1 cellular context compared by ENCODE assay signal in the genomic region with DNA sequence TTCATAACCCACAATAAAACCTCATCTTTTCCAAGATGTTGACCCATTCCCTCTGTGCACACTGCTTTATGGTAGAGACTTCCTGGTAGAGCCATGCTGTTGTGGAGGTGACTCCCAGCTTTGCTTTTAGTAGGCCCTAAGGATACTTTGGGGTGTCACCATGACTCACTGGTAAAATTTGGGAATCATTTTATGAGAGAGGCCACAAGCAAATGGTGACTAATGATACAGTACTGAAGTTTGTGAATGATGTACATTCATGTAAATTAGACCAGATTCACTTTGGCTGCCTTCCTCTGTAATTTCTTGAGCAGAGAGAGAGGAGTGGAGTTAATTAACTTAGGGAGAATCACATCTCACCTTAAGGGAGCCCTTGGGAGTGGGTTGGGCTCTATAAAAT.
TF ChIP-seq lines count a peak whose summit lies in the region.

No MANE protein-coding gene starts in this region.

TF ChIP-seq in SK-N-SH, 30 proteins besides CTCF, POLR2A, EP300 and RAD21 (continued from another document):
- TF ChIP-seq, protein P1, sequence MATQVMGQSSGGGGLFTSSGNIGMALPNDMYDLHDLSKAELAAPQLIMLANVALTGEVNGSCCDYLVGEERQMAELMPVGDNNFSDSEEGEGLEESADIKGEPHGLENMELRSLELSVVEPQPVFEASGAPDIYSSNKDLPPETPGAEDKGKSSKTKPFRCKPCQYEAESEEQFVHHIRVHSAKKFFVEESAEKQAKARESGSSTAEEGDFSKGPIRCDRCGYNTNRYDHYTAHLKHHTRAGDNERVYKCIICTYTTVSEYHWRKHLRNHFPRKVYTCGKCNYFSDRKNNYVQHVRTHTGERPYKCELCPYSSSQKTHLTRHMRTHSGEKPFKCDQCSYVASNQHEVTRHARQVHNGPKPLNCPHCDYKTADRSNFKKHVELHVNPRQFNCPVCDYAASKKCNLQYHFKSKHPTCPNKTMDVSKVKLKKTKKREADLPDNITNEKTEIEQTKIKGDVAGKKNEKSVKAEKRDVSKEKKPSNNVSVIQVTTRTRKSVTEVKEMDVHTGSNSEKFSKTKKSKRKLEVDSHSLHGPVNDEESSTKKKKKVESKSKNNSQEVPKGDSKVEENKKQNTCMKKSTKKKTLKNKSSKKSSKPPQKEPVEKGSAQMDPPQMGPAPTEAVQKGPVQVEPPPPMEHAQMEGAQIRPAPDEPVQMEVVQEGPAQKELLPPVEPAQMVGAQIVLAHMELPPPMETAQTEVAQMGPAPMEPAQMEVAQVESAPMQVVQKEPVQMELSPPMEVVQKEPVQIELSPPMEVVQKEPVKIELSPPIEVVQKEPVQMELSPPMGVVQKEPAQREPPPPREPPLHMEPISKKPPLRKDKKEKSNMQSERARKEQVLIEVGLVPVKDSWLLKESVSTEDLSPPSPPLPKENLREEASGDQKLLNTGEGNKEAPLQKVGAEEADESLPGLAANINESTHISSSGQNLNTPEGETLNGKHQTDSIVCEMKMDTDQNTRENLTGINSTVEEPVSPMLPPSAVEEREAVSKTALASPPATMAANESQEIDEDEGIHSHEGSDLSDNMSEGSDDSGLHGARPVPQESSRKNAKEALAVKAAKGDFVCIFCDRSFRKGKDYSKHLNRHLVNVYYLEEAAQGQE (IDR thresholded peaks at IDR 0.05; ENCODE audit: low read depth, low read length) = no peak
- TF ChIP-seq TAF1 (IDR thresholded peaks at IDR 0.05; ENCODE audit: borderline replicate concordance, low read depth, low read length) (no peak), NRF1 (IDR thresholded peaks at IDR 0.05; ENCODE audit: low read depth, low read length) (no peak), RCOR1 (IDR thresholded peaks at IDR 0.05; ENCODE audit: low read length) (no peak), RFX5 (IDR thresholded peaks at IDR 0.05; ENCODE audit: low read length) (no peak), PBX3 (IDR thresholded peaks at IDR 0.05) (peak; percentile 65; the same call in 1 of the 2 replicates), CHD2 (IDR thresholded peaks at IDR 0.05; ENCODE audit: low read length, partially characterized antibody) (no peak), SMC3 (IDR thresholded peaks at IDR 0.05; ENCODE audit: low read depth, low read length) (no peak), EZH2phosphoT487 (IDR thresholded peaks at IDR 0.05; ENCODE audit: borderline replicate concordance, low read depth) (no peak), NFIC (IDR thresholded peaks at IDR 0.05; ENCODE audit: borderline replicate concordance) (peak; percentile 37; the same call in 1 of the 2 replicates), MEF2A (IDR thresholded peaks at IDR 0.05; ENCODE audit: borderline replicate concordance, low read depth) (no peak), FOXM1 (IDR thresholded peaks at IDR 0.05; ENCODE audit: low read depth) (no peak), FOXJ3 (CRISPR knock-in tag; IDR thresholded peaks at IDR 0.05) (no peak), YY1 (IDR thresholded peaks at IDR 0.05; ENCODE audit: low read depth) (no peak), FOSL2 (IDR thresholded peaks at IDR 0.05; ENCODE audit: borderline replicate concordance, low read depth) (peak; percentile 64; the same call in 1 of the 2 replicates), TCF12 (IDR thresholded peaks at IDR 0.05) (peak; percentile 58), ELF1 (IDR thresholded peaks at IDR 0.05) (no peak), POLR2AphosphoS5 (IDR thresholded peaks at IDR 0.05; ENCODE audit: low read depth, low read length) (no peak)
- TF ChIP-seq, protein P2, sequence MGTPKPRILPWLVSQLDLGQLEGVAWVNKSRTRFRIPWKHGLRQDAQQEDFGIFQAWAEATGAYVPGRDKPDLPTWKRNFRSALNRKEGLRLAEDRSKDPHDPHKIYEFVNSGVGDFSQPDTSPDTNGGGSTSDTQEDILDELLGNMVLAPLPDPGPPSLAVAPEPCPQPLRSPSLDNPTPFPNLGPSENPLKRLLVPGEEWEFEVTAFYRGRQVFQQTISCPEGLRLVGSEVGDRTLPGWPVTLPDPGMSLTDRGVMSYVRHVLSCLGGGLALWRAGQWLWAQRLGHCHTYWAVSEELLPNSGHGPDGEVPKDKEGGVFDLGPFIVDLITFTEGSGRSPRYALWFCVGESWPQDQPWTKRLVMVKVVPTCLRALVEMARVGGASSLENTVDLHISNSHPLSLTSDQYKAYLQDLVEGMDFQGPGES (IDR thresholded peaks at IDR 0.05; ENCODE audit: low read depth, low read length) = no peak
- TF ChIP-seq, protein P3, sequence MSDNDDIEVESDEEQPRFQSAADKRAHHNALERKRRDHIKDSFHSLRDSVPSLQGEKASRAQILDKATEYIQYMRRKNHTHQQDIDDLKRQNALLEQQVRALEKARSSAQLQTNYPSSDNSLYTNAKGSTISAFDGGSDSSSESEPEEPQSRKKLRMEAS (IDR thresholded peaks at IDR 0.05; ENCODE audit: low read depth) = no peak
- TF ChIP-seq, protein P4, sequence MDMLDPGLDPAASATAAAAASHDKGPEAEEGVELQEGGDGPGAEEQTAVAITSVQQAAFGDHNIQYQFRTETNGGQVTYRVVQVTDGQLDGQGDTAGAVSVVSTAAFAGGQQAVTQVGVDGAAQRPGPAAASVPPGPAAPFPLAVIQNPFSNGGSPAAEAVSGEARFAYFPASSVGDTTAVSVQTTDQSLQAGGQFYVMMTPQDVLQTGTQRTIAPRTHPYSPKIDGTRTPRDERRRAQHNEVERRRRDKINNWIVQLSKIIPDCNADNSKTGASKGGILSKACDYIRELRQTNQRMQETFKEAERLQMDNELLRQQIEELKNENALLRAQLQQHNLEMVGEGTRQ (IDR thresholded peaks at IDR 0.05; ENCODE audit: borderline replicate concordance, low read depth, low read length) = no peak
- TF ChIP-seq, protein P5, sequence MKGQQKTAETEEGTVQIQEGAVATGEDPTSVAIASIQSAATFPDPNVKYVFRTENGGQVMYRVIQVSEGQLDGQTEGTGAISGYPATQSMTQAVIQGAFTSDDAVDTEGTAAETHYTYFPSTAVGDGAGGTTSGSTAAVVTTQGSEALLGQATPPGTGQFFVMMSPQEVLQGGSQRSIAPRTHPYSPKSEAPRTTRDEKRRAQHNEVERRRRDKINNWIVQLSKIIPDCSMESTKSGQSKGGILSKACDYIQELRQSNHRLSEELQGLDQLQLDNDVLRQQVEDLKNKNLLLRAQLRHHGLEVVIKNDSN (IDR thresholded peaks at IDR 0.05; ENCODE audit: borderline replicate concordance, low read depth) = no peak
